In the genomic region with DNA sequence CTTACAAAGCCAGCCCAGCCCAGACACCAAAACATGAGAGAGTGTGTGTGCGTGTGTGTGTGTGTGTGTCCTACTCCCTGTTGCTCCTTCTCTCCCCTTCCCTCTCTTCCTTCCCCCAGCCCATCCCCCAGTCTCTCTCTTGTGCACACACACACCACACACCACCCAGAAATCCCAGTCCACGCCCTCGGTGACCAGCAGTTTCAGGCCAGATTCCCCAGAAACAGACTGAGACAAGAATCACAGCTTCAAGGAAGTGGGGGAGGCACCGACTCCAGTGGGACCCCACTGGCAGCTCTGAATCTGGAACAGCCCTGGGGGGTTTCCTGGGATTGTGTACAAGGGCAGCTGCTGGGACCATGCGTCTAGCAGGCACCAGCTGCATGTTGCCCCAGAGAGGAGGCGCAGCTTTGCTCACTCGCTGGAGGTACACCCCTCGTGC, we compare ENCODE assay signal across 9 cellular contexts.
DNase-seq lines count a peak whose midpoint lies in the region; ATAC-seq, FAIRE-seq and TF ChIP-seq lines count a peak whose summit lies in the region.
"Had no signal": no experiment of that assay in that cellular context is flagged by ENCODE, and none has a peak within 500 bp of the region (broad histone marks: within the 10 kb centered on the region; RNA-seq: fewer than 3 reads in every experiment).

No MANE protein-coding gene starts in this region.

- intact Hi-C loops in Right ventricle myocardium inferior (cut with DNase I): no loop called here

- H2BK120ac ChIP-seq in H9 (ENCODE audit: low read depth, low read length, poor library complexity, severe bottlenecking): no peak overlapping the region

- H3K9me3 ChIP-seq in H9 (ENCODE audit: control insufficient read depth, low read depth, low read length) (no peaks in the 10 kb centered on the region), small intestine (ENCODE audit: control insufficient read depth, low read depth) (peaks cover 1% of the 10 kb centered on the region)

- H2AFZ ChIP-seq in H9 (ENCODE audit: low read length): no peak overlapping the region

- H3K4me3 Mint-ChIP-seq in H9 (no peak overlapping the region), osteocyte (ENCODE audit: unreplicated experiment) (no peak overlapping the region)
- H3K4me3 Mint-ChIP-seq: effector memory CD8-positive, alpha-beta T cell had no signal

- H3K4me1 ChIP-seq in H9 (ENCODE audit: insufficient read depth, low read length): no peaks in the 10 kb centered on the region
- H3K4me1 ChIP-seq in small intestine (ENCODE audit: control insufficient read depth in 2 of 2, insufficient read depth in 1 of 2, low read depth in 1 of 2, low read length in 1 of 2): no peaks in the 10 kb centered on the region

- no peak overlapping the region for H3K56ac ChIP-seq in H9 (ENCODE audit: insufficient read length, low read depth, low read length)

- no peak overlapping the region for H3K14ac ChIP-seq in H9 (ENCODE audit: insufficient read depth, low read length)

- H2BK20ac ChIP-seq in H9 (ENCODE audit: low read depth, low read length, poor library complexity, severe bottlenecking): no peak overlapping the region

- H3K27ac ChIP-seq in H9 (ENCODE audit: insufficient read length, low read depth, low read length) (no peak overlapping the region), small intestine (ENCODE audit: low read depth in 1 of 2, low read length in 1 of 2) (peak overlapping the region in 1 of 2 donors; percentile 21)

- no peaks in the 10 kb centered on the region for H3K79me2 ChIP-seq in H9 (ENCODE audit: insufficient read depth, low read length)

- FAIRE-seq in small intestine (lab: Jason Lieb, UNC): no peak
- no peak for FAIRE-seq in urothelium cell line (lab: Jason Lieb, UNC)

- no peak overlapping the region for H4K5ac ChIP-seq in H9 (ENCODE audit: insufficient read length, low read depth, low read length)

- H4K91ac ChIP-seq in H9 (ENCODE audit: insufficient read length, low read depth, low read length): no peak overlapping the region

- ATAC-seq in Right ventricle myocardium inferior: peak; percentile 69
- ATAC-seq in SK-N-SH treated with all-trans-retinoic acid at 6 μM for 48 hours: no peak
- ATAC-seq in GM18505 (IDR thresholded peaks at IDR 0.05; ENCODE audit: unreplicated experiment): no peak

- H3K9me3 Mint-ChIP-seq in H9: peaks cover 5 to 7% of the 10 kb centered on the region in 2 experiments; a peak in 4 of 5 replicates
- H3K9me3 Mint-ChIP-seq in osteocyte (ENCODE audit: unreplicated experiment): peaks cover 5% of the 10 kb centered on the region
- H3K9me3 Mint-ChIP-seq: effector memory CD8-positive, alpha-beta T cell had no signal

- no peak overlapping the region for H2BK5ac ChIP-seq in H9 (ENCODE audit: insufficient read length, low read length)

- WGBS in H9 (ENCODE audit: extremely low coverage, insufficient read length, low lambda C conversion rate): no CpG with 5 or more reads among the region's 8 CpGs
- 39 to 48% (median 47%) methylated on average over 8 of the region's 8 CpGs for WGBS in small intestine, 3 donors

- H3K27me3 Mint-ChIP-seq in H9 (ENCODE audit: low read depth) (no peaks in the 10 kb centered on the region; the same call in 1 of the 2 replicates), osteocyte (ENCODE audit: unreplicated experiment) (no peaks in the 10 kb centered on the region)
- H3K27me3 Mint-ChIP-seq: effector memory CD8-positive, alpha-beta T cell had no signal

- H3K4ac ChIP-seq in H9 (ENCODE audit: low read depth, low read length): no peak overlapping the region

- H4K8ac ChIP-seq in H9 (replicated peaks; ENCODE audit: insufficient read length, low read depth, low read length): no peak overlapping the region

- H3K36me3 ChIP-seq in small intestine (ENCODE audit: control insufficient read depth in 2 of 2, insufficient read depth in 2 of 2, low read length in 2 of 2): no peaks in the 10 kb centered on the region

- no peak overlapping the region for H2BK12ac ChIP-seq in H9 (ENCODE audit: insufficient read length, low read depth, low read length)

- no peaks in the 10 kb centered on the region for H3K23me2 ChIP-seq in H9 (ENCODE audit: insufficient read length, low read depth, low read length, poor library complexity, severe bottlenecking)

- H3K4me3 ChIP-seq in small intestine (ENCODE audit: low read depth in 1 of 2, low read length in 2 of 2): no peak overlapping the region

- TF ChIP-seq CTCF in H9 (conservative IDR thresholded peaks at IDR 0.05): no peak
- TF ChIP-seq CTCF in osteocyte (IDR thresholded peaks at IDR 0.05): no peak

- H3T11ph ChIP-seq in H9 (ENCODE audit: low read length): no peak overlapping the region

- no peaks in the 10 kb centered on the region for H3K79me1 ChIP-seq in H9 (ENCODE audit: insufficient read depth, low read depth, low read length, poor library complexity, severe bottlenecking)

- H2BK15ac ChIP-seq in H9 (ENCODE audit: low read depth, low read length): no peak overlapping the region

- H3K4me2 ChIP-seq in H9 (ENCODE audit: insufficient read depth, insufficient read length, low read length): no peak overlapping the region

- H3K27me3 ChIP-seq in H9 (ENCODE audit: insufficient read depth, low read length): no peaks in the 10 kb centered on the region
- H3K27me3 ChIP-seq in small intestine (ENCODE audit: control insufficient read depth in 2 of 2, insufficient read depth in 2 of 2, low read length in 2 of 2): no peaks in the 10 kb centered on the region

- no peak overlapping the region for H3K9ac ChIP-seq in H9 (ENCODE audit: extremely low read depth, insufficient read length, low read length)

- H4K20me1 ChIP-seq in H9 (ENCODE audit: control insufficient read depth, insufficient read depth, insufficient read length): no peaks in the 10 kb centered on the region

- H2AK5ac ChIP-seq in H9 (ENCODE audit: insufficient read length, low read length): no peak overlapping the region

- no peak overlapping the region for H3K18ac ChIP-seq in H9 (ENCODE audit: insufficient read length, low read depth, low read length)

- H3K4me1 Mint-ChIP-seq in H9 (peaks cover 0 to 2% of the 10 kb centered on the region in 2 experiments; a peak in 1 of 4 replicates), osteocyte (ENCODE audit: unreplicated experiment) (no peaks in the 10 kb centered on the region)

- TF ChIP-seq POLR2A in GM18505 (IDR thresholded peaks at IDR 0.05; ENCODE audit: borderline replicate concordance, extremely low read depth, insufficient read depth, insufficient read length): no peak

- H3K36me3 Mint-ChIP-seq in H9 (ENCODE audit: insufficient read depth in 1 of 3, low read depth in 3 of 3) (no peaks in the 10 kb centered on the region), osteocyte (ENCODE audit: unreplicated experiment) (no peaks in the 10 kb centered on the region)

- H3K27ac Mint-ChIP-seq in H9 (no peak overlapping the region), osteocyte (ENCODE audit: unreplicated experiment) (no peak overlapping the region)

- peak; percentile 14 for DNase-seq in H9
- DNase-seq in SKM-1 treated with dmso at 0.1 percent for 144 hours (lab: John Stamatoyannopoulos, UW; ENCODE audit: unreplicated experiment): peak; percentile 83
- DNase-seq in Right ventricle myocardium inferior (ENCODE audit: missing footprints): no peak
- DNase-seq in osteocyte (ENCODE audit: extremely low spot score, unreplicated experiment): peak; percentile 79
- no peak for DNase-seq in small intestine
- DNase-seq in urothelium cell line (ENCODE audit: low spot score): no peak
- DNase-seq: effector memory CD8-positive, alpha-beta T cell had no signal

- H3K23ac ChIP-seq in H9 (ENCODE audit: insufficient read length, low read depth, low read length): no peak overlapping the region

TF ChIP-seq in SK-N-SH treated with all-trans-retinoic acid at 6 μM for 48 hours, 23 proteins besides CTCF, POLR2A, EP300 and RAD21 (continues in another document):
- TF ChIP-seq TCF4 (CRISPR knock-in tag; IDR thresholded peaks at IDR 0.05; ENCODE audit: borderline replicate concordance): no peak
- no peak for TF ChIP-seq ZFP30 (CRISPR knock-in tag; IDR thresholded peaks at IDR 0.05)
- no peak for TF ChIP-seq OSR1 (CRISPR knock-in tag; IDR thresholded peaks at IDR 0.05)
- no peak for TF ChIP-seq GLIS3 (CRISPR knock-in tag; IDR thresholded peaks at IDR 0.05)
- no peak for TF ChIP-seq ZNF8 (CRISPR knock-in tag; IDR thresholded peaks at IDR 0.05)
- TF ChIP-seq RARB (CRISPR knock-in tag; IDR thresholded peaks at IDR 0.05): no peak
- TF ChIP-seq, protein P1, sequence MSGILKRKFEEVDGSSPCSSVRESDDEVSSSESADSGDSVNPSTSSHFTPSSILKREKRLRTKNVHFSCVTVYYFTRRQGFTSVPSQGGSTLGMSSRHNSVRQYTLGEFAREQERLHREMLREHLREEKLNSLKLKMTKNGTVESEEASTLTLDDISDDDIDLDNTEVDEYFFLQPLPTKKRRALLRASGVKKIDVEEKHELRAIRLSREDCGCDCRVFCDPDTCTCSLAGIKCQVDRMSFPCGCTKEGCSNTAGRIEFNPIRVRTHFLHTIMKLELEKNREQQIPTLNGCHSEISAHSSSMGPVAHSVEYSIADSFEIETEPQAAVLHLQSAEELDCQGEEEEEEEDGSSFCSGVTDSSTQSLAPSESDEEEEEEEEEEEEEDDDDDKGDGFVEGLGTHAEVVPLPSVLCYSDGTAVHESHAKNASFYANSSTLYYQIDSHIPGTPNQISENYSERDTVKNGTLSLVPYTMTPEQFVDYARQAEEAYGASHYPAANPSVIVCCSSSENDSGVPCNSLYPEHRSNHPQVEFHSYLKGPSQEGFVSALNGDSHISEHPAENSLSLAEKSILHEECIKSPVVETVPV (CRISPR knock-in tag; IDR thresholded peaks at IDR 0.05): no peak
- no peak for TF ChIP-seq SNAI2 (CRISPR knock-in tag; IDR thresholded peaks at IDR 0.05)
- TF ChIP-seq BACH2 (CRISPR knock-in tag; IDR thresholded peaks at IDR 0.05; ENCODE audit: borderline replicate concordance): no peak
- no peak for TF ChIP-seq ZNF70 (CRISPR knock-in tag; IDR thresholded peaks at IDR 0.05)
- no peak for TF ChIP-seq ZFP3 (CRISPR knock-in tag; IDR thresholded peaks at IDR 0.05)

Comparison
In these comparisons a context has a peak if more than half of its experiments do, and no peak if none do; other contexts are left out.
1. DNase-seq: peak in H9 (single experiment), SKM-1 treated with dmso at 0.1 percent for 144 hours (single experiment) and osteocyte (single experiment); none in Right ventricle myocardium inferior (single experiment), small intestine (single experiment) and urothelium cell line (single experiment).